In genomic region chr4:123339507-123340380, GRCh38 we compare ENCODE assay signal across 15 cellular contexts. TPM values are rescaled to one million over a fixed set of nuclear protein-coding genes. Genes with fewer than 3 reads are reported as not detected.
DNase-seq lines count a peak whose midpoint lies in the region; FAIRE-seq and TF ChIP-seq lines count a peak whose summit lies in the region.
"Had no signal": no experiment of that assay in that cellular context is flagged by ENCODE, and none has a peak within 500 bp of the region (broad histone marks: within the 10 kb centered on the region; RNA-seq: fewer than 3 reads in every experiment).

No MANE protein-coding gene starts in this region.

- DNase-seq in right atrium auricular region (ENCODE audit: low spot score) (no peak), cardiac septum (ENCODE audit: low spot score) (no peak), astrocyte (ENCODE audit: low read depth) (no peak), uterus (peak in 1 of 2 donors; percentile 26), glomerular visceral epithelial cell (ENCODE audit: extremely low spot score) (no peak), C1 segment of cervical spinal cord (lab: John Stamatoyannopoulos, UW) (no peak), HEK293T (ENCODE audit: extremely low spot score) (no peak)
- DNase-seq: activated T-cell treated with anti-CD3 and anti-CD28 coated beads for 4 hours; head of caudate nucleus; NCI-H187; NCI-H524 treated with DMSO at 0.1 percent for 48 hours; stimulated activated naive CD4-positive, alpha-beta T cell treated with Interleukin-2 at 50 U/mL for 16 hours had no signal

- no peaks in the 10 kb centered on the region for H3K36me3 ChIP-seq in right atrium auricular region
- no peaks in the 10 kb centered on the region for H3K36me3 ChIP-seq in astrocyte (ENCODE audit: insufficient read depth, low read length)
- no peaks in the 10 kb centered on the region for H3K36me3 ChIP-seq in muscle layer of duodenum (ENCODE audit: control insufficient read depth in 1 of 2, insufficient read depth in 2 of 2, low read length in 2 of 2)
- no peaks in the 10 kb centered on the region for H3K36me3 ChIP-seq in uterus

- intact Hi-C loops in cardiac septum (cut with DNase I) (loop anchor here (5.0 kb wide), 2 partner anchors 58 to 92 kb away; partner anchors contain the start of gene SPRY1), uterus (cut with DNase I; ENCODE audit: low total_unique reads) (no loop called here)

- peak overlapping the region; percentile 12 for H3K4me2 ChIP-seq in astrocyte (ENCODE audit: low read length)

- TF ChIP-seq CTCF in right atrium auricular region (IDR thresholded peaks at IDR 0.05), result no peak
- no peak for TF ChIP-seq CTCF in astrocyte (IDR thresholded peaks at IDR 0.05; ENCODE audit: insufficient read depth, low read depth, low read length)
- TF ChIP-seq CTCF in uterus (IDR thresholded peaks at IDR 0.05), result no peak

- peaks cover 6% of the 10 kb centered on the region for H3K4me1 Mint-ChIP-seq in astrocyte (ENCODE audit: low read depth, unreplicated experiment)
- H3K4me1 Mint-ChIP-seq: activated naive CD4-positive, alpha-beta T cell treated with anti-CD3 and anti-CD28 coated beads, Interleukin-2, amount 50 U/mL, for 24 hours; central memory CD8-positive, alpha-beta T cell had no signal

- no peak overlapping the region for H3K9ac ChIP-seq in astrocyte (ENCODE audit: low read length)

- H2AFZ ChIP-seq in astrocyte (ENCODE audit: low read depth, low read length), result peak overlapping the region; percentile 55

- H3K4me3 Mint-ChIP-seq in astrocyte (ENCODE audit: unreplicated experiment), result no peak overlapping the region
- H3K4me3 Mint-ChIP-seq: activated naive CD4-positive, alpha-beta T cell treated with anti-CD3 and anti-CD28 coated beads, Interleukin-2, amount 50 U/mL, for 24 hours; central memory CD8-positive, alpha-beta T cell had no signal

- POLR2A ChIA-PET in HEK293T (lab: Yijun Ruan, JAX), result no interaction called here

- CTCF ChIA-PET in HEK293T (lab: Yijun Ruan, JAX), result no interaction called here

- peak overlapping the region; percentile 71 to 84 for H3K27ac ChIP-seq in right atrium auricular region
- no peak overlapping the region for H3K27ac ChIP-seq in astrocyte (ENCODE audit: low read depth, low read length)
- H3K27ac ChIP-seq in muscle layer of duodenum (ENCODE audit: low read length), result peak overlapping the region; percentile 4
- peak overlapping the region; percentile 45 to 66 for H3K27ac ChIP-seq in uterus

- H3K9me3 ChIP-seq in right atrium auricular region (peaks cover 0 to 10% of the 10 kb centered on the region in 2 donors), astrocyte (ENCODE audit: insufficient read depth, low read depth, low read length) (no peaks in the 10 kb centered on the region), muscle layer of duodenum (ENCODE audit: control insufficient read depth in 1 of 2, low read length in 2 of 2) (no peaks in the 10 kb centered on the region), uterus (no peaks in the 10 kb centered on the region)

- FAIRE-seq in astrocyte (lab: Jason Lieb, UNC), result no peak

- no peaks in the 10 kb centered on the region for H3K36me3 Mint-ChIP-seq in astrocyte (ENCODE audit: low read depth, unreplicated experiment)
- H3K36me3 Mint-ChIP-seq: activated naive CD4-positive, alpha-beta T cell treated with anti-CD3 and anti-CD28 coated beads, Interleukin-2, amount 50 U/mL, for 24 hours had no signal

- TF ChIP-seq POLR2A in uterus (IDR thresholded peaks at IDR 0.05), result no peak

- no peak overlapping the region for H3K27ac Mint-ChIP-seq in astrocyte (ENCODE audit: unreplicated experiment)
- H3K27ac Mint-ChIP-seq: activated naive CD4-positive, alpha-beta T cell treated with anti-CD3 and anti-CD28 coated beads, Interleukin-2, amount 50 U/mL, for 24 hours had no signal

- H3K4me3 ChIP-seq in right atrium auricular region, result no peak overlapping the region
- no peak overlapping the region for H3K4me3 ChIP-seq in astrocyte (ENCODE audit: insufficient read depth, low read depth, low read length)
- no peak overlapping the region for H3K4me3 ChIP-seq in muscle layer of duodenum (ENCODE audit: low read depth in 1 of 2, low read length in 2 of 2)
- H3K4me3 ChIP-seq in uterus, result no peak overlapping the region

- no peaks in the 10 kb centered on the region for H3K79me2 ChIP-seq in astrocyte (ENCODE audit: insufficient read depth, low read length)

- no peaks in the 10 kb centered on the region for H4K20me1 ChIP-seq in astrocyte (ENCODE audit: insufficient read depth, low read length)

- H3K27me3 ChIP-seq in right atrium auricular region (no peaks in the 10 kb centered on the region), astrocyte (ENCODE audit: insufficient read depth, low read length) (peaks cover 2% of the 10 kb centered on the region), muscle layer of duodenum (ENCODE audit: low read depth, low read length) (no peaks in the 10 kb centered on the region), uterus (no peaks in the 10 kb centered on the region)

- H3K27me3 Mint-ChIP-seq in astrocyte (ENCODE audit: low read depth, unreplicated experiment), result no peaks in the 10 kb centered on the region

- H3K4me1 ChIP-seq in right atrium auricular region (peaks cover 0 to 4% of the 10 kb centered on the region in 2 donors), astrocyte (ENCODE audit: insufficient read depth, low read length) (peaks cover 8% of the 10 kb centered on the region), muscle layer of duodenum (ENCODE audit: control insufficient read depth in 1 of 2, insufficient read depth in 2 of 2, low read length in 2 of 2) (no peaks in the 10 kb centered on the region), uterus (no peaks in the 10 kb centered on the region)

- H3K9me3 Mint-ChIP-seq in astrocyte (ENCODE audit: unreplicated experiment), result peaks cover 2% of the 10 kb centered on the region
- H3K9me3 Mint-ChIP-seq: activated naive CD4-positive, alpha-beta T cell treated with anti-CD3 and anti-CD28 coated beads, Interleukin-2, amount 50 U/mL, for 24 hours had no signal

TF ChIP-seq in HEK293T, 16 proteins besides CTCF, POLR2A, EP300 and RAD21:
- TF ChIP-seq LEF1 (IDR thresholded peaks at IDR 0.05; ENCODE audit: borderline replicate concordance) (no peak), HDGF (IDR thresholded peaks at IDR 0.05; ENCODE audit: borderline replicate concordance) (no peak), FOXK2 (IDR thresholded peaks at IDR 0.05) (no peak), SP1 (IDR thresholded peaks at IDR 0.05) (no peak), BHLHE40 (IDR thresholded peaks at IDR 0.05; ENCODE audit: borderline replicate concordance) (no peak), PKNOX1 (IDR thresholded peaks at IDR 0.05) (no peak), L3MBTL2 (conservative IDR thresholded peaks at IDR 0.05) (no peak), TARDBP (IDR thresholded peaks at IDR 0.05) (no peak), CTBP1 (IDR thresholded peaks at IDR 0.05; ENCODE audit: borderline replicate concordance) (no peak), FOXM1 (IDR thresholded peaks at IDR 0.05; ENCODE audit: borderline replicate concordance) (no peak), ELF4 (IDR thresholded peaks at IDR 0.05) (no peak), SUZ12 (IDR thresholded peaks at IDR 0.05) (no peak), ZNF384 (IDR thresholded peaks at IDR 0.05) (no peak), NFRKB (IDR thresholded peaks at IDR 0.05) (no peak), FOXA1 (IDR thresholded peaks at IDR 0.05) (no peak), ARNT (IDR thresholded peaks at IDR 0.05) (no peak)

RNA-seq across cellular contexts. Expression of gene SPRY1, which starts 56.9 kb away (rescaled TPM):
- total RNA-seq in right atrium auricular region, result 100 to 1,000 TPM in 1 of 2 donors, 10 to 100 TPM in 1; 50.0 to 118 TPM
- 50.9 TPM for total RNA-seq in cardiac septum
- 44.5 and 51.6 TPM in 2 replicates for total RNA-seq in astrocyte
- total RNA-seq in uterus, result 100 to 1,000 TPM in 3 of 4 donors, 10 to 100 TPM in 1; 34.8 to 198 (median 170) TPM
